In the genomic region with DNA sequence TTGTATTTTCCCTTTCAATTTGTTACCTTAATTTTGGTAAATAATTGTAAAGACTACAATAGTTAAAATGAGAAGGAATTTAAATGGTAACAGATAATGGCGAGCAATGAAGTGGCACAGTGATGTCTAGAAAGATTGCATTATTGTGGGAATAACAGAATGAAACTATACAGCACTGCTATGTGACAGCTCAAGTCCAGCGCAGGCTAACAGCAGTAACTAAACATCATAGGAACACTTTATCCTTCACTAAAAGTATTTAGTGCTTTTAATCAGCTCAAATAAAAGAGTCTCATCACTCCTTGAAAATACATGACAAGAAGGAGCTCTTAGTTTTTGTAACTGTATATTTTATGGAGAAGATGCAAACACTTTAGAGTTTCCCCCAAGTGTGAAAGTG, we compare ENCODE assay signal across 1 cellular context.
TF ChIP-seq lines count a peak whose summit lies in the region.

No MANE protein-coding gene starts in this region.

TF ChIP-seq in GM23338, 12 proteins besides CTCF, POLR2A, EP300 and RAD21 (continued from another document):
- TF ChIP-seq, protein P1, sequence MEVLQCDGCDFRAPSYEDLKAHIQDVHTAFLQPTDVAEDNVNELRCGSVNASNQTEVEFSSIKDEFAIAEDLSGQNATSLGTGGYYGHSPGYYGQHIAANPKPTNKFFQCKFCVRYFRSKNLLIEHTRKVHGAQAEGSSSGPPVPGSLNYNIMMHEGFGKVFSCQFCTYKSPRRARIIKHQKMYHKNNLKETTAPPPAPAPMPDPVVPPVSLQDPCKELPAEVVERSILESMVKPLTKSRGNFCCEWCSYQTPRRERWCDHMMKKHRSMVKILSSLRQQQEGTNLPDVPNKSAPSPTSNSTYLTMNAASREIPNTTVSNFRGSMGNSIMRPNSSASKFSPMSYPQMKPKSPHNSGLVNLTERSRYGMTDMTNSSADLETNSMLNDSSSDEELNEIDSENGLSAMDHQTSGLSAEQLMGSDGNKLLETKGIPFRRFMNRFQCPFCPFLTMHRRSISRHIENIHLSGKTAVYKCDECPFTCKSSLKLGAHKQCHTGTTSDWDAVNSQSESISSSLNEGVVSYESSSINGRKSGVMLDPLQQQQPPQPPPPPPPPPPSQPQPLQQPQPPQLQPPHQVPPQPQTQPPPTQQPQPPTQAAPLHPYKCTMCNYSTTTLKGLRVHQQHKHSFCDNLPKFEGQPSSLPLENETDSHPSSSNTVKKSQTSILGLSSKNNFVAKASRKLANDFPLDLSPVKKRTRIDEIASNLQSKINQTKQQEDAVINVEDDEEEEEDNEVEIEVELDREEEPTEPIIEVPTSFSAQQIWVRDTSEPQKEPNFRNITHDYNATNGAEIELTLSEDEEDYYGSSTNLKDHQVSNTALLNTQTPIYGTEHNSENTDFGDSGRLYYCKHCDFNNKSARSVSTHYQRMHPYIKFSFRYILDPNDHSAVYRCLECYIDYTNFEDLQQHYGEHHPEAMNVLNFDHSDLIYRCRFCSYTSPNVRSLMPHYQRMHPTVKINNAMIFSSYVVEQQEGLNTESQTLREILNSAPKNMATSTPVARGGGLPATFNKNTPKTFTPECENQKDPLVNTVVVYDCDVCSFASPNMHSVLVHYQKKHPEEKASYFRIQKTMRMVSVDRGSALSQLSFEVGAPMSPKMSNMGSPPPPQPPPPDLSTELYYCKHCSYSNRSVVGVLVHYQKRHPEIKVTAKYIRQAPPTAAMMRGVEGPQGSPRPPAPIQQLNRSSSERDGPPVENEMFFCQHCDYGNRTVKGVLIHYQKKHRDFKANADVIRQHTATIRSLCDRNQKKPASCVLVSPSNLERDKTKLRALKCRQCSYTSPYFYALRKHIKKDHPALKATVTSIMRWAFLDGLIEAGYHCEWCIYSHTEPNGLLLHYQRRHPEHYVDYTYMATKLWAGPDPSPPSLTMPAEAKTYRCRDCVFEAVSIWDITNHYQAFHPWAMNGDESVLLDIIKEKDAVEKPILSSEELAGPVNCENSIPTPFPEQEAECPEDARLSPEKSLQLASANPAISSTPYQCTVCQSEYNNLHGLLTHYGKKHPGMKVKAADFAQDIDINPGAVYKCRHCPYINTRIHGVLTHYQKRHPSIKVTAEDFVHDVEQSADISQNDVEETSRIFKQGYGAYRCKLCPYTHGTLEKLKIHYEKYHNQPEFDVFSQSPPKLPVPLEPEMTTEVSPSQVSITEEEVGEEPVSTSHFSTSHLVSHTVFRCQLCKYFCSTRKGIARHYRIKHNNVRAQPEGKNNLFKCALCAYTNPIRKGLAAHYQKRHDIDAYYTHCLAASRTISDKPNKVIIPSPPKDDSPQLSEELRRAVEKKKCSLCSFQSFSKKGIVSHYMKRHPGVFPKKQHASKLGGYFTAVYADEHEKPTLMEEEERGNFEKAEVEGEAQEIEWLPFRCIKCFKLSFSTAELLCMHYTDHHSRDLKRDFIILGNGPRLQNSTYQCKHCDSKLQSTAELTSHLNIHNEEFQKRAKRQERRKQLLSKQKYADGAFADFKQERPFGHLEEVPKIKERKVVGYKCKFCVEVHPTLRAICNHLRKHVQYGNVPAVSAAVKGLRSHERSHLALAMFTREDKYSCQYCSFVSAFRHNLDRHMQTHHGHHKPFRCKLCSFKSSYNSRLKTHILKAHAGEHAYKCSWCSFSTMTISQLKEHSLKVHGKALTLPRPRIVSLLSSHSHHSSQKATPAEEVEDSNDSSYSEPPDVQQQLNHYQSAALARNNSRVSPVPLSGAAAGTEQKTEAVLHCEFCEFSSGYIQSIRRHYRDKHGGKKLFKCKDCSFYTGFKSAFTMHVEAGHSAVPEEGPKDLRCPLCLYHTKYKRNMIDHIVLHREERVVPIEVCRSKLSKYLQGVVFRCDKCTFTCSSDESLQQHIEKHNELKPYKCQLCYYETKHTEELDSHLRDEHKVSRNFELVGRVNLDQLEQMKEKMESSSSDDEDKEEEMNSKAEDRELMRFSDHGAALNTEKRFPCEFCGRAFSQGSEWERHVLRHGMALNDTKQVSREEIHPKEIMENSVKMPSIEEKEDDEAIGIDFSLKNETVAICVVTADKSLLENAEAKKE (CRISPR knock-in tag; IDR thresholded peaks at IDR 0.05): no peak
- TF ChIP-seq EZH2phosphoT487 (IDR thresholded peaks at IDR 0.05; ENCODE audit: unreplicated experiment) (no peak), JUNB (IDR thresholded peaks at IDR 0.05; ENCODE audit: unreplicated experiment) (no peak), STAT1 (IDR thresholded peaks at IDR 0.05; ENCODE audit: unreplicated experiment) (no peak), CREB1 (CRISPR knock-in tag; IDR thresholded peaks at IDR 0.05; ENCODE audit: low read depth) (no peak), ZNF331 (CRISPR knock-in tag; IDR thresholded peaks at IDR 0.05; ENCODE audit: low read depth) (no peak), POLR2AphosphoS5 (IDR thresholded peaks at IDR 0.05; ENCODE audit: low read depth) (no peak), NANOG (IDR thresholded peaks at IDR 0.05; ENCODE audit: borderline replicate concordance) (no peak), EZH2 (IDR thresholded peaks at IDR 0.05; ENCODE audit: low read depth, unreplicated experiment) (no peak), ZNF114 (CRISPR knock-in tag; IDR thresholded peaks at IDR 0.05) (no peak)
- TF ChIP-seq, protein P2, sequence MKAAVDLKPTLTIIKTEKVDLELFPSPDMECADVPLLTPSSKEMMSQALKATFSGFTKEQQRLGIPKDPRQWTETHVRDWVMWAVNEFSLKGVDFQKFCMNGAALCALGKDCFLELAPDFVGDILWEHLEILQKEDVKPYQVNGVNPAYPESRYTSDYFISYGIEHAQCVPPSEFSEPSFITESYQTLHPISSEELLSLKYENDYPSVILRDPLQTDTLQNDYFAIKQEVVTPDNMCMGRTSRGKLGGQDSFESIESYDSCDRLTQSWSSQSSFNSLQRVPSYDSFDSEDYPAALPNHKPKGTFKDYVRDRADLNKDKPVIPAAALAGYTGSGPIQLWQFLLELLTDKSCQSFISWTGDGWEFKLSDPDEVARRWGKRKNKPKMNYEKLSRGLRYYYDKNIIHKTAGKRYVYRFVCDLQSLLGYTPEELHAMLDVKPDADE (IDR thresholded peaks at IDR 0.05): no peak
